2 cellular contexts compared by ENCODE assay signal in genomic region chr14:55053018-55053417, GRCh38.
TF ChIP-seq lines count a peak whose summit lies in the region.

No MANE protein-coding gene starts in this region.

TF ChIP-seq in SK-N-SH, 30 proteins besides CTCF, POLR2A, EP300 and RAD21 (continued from another document):
- no peak for TF ChIP-seq MXI1 (IDR thresholded peaks at IDR 0.05; ENCODE audit: low read depth, low read length)
- no peak for TF ChIP-seq RFX5 (IDR thresholded peaks at IDR 0.05; ENCODE audit: low read length)
- TF ChIP-seq TAF1 (IDR thresholded peaks at IDR 0.05; ENCODE audit: borderline replicate concordance, low read depth, low read length), result no peak
- no peak for TF ChIP-seq USF1 (IDR thresholded peaks at IDR 0.05; ENCODE audit: borderline replicate concordance, low read depth)
- no peak for TF ChIP-seq MAX (IDR thresholded peaks at IDR 0.05; ENCODE audit: low read depth)
- TF ChIP-seq ZBTB33 (IDR thresholded peaks at IDR 0.05; ENCODE audit: borderline replicate concordance, low read depth), result no peak
- TF ChIP-seq USF2 (IDR thresholded peaks at IDR 0.05; ENCODE audit: borderline replicate concordance, low read depth, low read length), result no peak
- TF ChIP-seq EZH2phosphoT487 (IDR thresholded peaks at IDR 0.05; ENCODE audit: borderline replicate concordance, low read depth), result no peak

TF ChIP-seq in SK-N-SH treated with all-trans-retinoic acid at 6 μM for 48 hours, 23 proteins besides CTCF, POLR2A, EP300 and RAD21 (continued from another document):
- no peak for TF ChIP-seq POU6F1 (CRISPR knock-in tag; IDR thresholded peaks at IDR 0.05; ENCODE audit: borderline replicate concordance, low read depth)
